8 cellular contexts compared by ENCODE assay signal in genomic region chr9:132354645-132355355, GRCh38. TPM values are rescaled to one million over a fixed set of nuclear protein-coding genes. Genes with fewer than 3 reads are reported as not detected.
A peak's percentile ranks its signal among the peaks of the same experiment; 100 is the strongest.
DNase-seq lines count a peak whose midpoint lies in the region; ATAC-seq and TF ChIP-seq lines count a peak whose summit lies in the region.

A gene with protein sequence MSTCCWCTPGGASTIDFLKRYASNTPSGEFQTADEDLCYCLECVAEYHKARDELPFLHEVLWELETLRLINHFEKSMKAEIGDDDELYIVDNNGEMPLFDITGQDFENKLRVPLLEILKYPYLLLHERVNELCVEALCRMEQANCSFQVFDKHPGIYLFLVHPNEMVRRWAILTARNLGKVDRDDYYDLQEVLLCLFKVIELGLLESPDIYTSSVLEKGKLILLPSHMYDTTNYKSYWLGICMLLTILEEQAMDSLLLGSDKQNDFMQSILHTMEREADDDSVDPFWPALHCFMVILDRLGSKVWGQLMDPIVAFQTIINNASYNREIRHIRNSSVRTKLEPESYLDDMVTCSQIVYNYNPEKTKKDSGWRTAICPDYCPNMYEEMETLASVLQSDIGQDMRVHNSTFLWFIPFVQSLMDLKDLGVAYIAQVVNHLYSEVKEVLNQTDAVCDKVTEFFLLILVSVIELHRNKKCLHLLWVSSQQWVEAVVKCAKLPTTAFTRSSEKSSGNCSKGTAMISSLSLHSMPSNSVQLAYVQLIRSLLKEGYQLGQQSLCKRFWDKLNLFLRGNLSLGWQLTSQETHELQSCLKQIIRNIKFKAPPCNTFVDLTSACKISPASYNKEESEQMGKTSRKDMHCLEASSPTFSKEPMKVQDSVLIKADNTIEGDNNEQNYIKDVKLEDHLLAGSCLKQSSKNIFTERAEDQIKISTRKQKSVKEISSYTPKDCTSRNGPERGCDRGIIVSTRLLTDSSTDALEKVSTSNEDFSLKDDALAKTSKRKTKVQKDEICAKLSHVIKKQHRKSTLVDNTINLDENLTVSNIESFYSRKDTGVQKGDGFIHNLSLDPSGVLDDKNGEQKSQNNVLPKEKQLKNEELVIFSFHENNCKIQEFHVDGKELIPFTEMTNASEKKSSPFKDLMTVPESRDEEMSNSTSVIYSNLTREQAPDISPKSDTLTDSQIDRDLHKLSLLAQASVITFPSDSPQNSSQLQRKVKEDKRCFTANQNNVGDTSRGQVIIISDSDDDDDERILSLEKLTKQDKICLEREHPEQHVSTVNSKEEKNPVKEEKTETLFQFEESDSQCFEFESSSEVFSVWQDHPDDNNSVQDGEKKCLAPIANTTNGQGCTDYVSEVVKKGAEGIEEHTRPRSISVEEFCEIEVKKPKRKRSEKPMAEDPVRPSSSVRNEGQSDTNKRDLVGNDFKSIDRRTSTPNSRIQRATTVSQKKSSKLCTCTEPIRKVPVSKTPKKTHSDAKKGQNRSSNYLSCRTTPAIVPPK (N-terminal part only) (minus strand): TSS chr9:132354986. CDS start chr9:132349428, 5,558 bp downstream.

- no peak for TF ChIP-seq CTCF in hepatocyte (IDR thresholded peaks at IDR 0.05; ENCODE audit: poor library complexity)

- WGBS in hepatocyte (ENCODE audit: low lambda C conversion rate, missing lambda C conversion rate) = under 1% methylated on average over 79 of the region's 82 CpGs
- 0 to 1% methylated on average over 58 to 82 of the region's 82 CpGs for WGBS in aorta, 2 donors

- H3K4me2 ChIP-seq in hepatocyte = peak within 1 kb of the TSS; percentile 92

- H3K9me2 ChIP-seq in hepatocyte (replicated peaks; ENCODE audit: insufficient read depth) = no peaks in the 10 kb centered on the region

- DNase-seq in NCI-H2081 treated with DMSO at 0.1 percent for 48 hours (lab: John Stamatoyannopoulos, UW) = peak; percentile 91
- peak; percentile 88 for DNase-seq in T1000 (lab: John Stamatoyannopoulos, UW)
- DNase-seq in astrocyte of the hippocampus (ENCODE audit: low read depth, low spot score) = peak; percentile 99
- peak; percentile 100 for DNase-seq in hepatocyte (ENCODE audit: low spot score)
- peak; percentile 83 for DNase-seq in renal cortical epithelial cell (ENCODE audit: low read depth)
- peak; percentile 98 to 99 for DNase-seq in aorta

- peaks cover 43% of the 10 kb centered on the region for H3K79me2 ChIP-seq in hepatocyte

- ATAC-seq in GM18519 (IDR thresholded peaks at IDR 0.05; ENCODE audit: low FRiP score, unreplicated experiment) (peak; percentile 66), HG03045 (IDR thresholded peaks at IDR 0.05; ENCODE audit: unreplicated experiment) (peak; percentile 89), aorta (ENCODE audit: low FRiP score) (peak; percentile 100)

- peak within 1 kb of the TSS; percentile 98 for H2AFZ ChIP-seq in hepatocyte

- H3K4me1 ChIP-seq in hepatocyte (ENCODE audit: insufficient read depth) = peaks cover 19% of the 10 kb centered on the region
- H3K4me1 ChIP-seq in aorta (ENCODE audit: control insufficient read depth in 1 of 2, insufficient read depth in 2 of 2, low read length in 2 of 2) = peaks cover 0 to 2% of the 10 kb centered on the region in 2 donors

- H3K9me3 ChIP-seq in hepatocyte (ENCODE audit: low read depth) (no peaks in the 10 kb centered on the region), aorta (ENCODE audit: control insufficient read depth, low read length) (no peaks in the 10 kb centered on the region)

- intact Hi-C loops in aorta (cut with DNase I) = no loop called here

- peak within 1 kb of the TSS; percentile 89 for H3K4me3 ChIP-seq in hepatocyte
- H3K4me3 ChIP-seq in aorta (ENCODE audit: low read length in 2 of 2) = peak within 1 kb of the TSS; percentile 80 to 97

- H3K27ac ChIP-seq in hepatocyte (peak within 1 kb of the TSS; percentile 94), aorta (ENCODE audit: low read depth in 1 of 2, low read length in 2 of 2) (peak within 1 kb of the TSS; percentile 36 to 47)

- H3K36me3 ChIP-seq in hepatocyte (replicated peaks; ENCODE audit: insufficient read depth, low read depth) = no peaks in the 10 kb centered on the region
- H3K36me3 ChIP-seq in aorta (ENCODE audit: control insufficient read depth in 1 of 2, insufficient read depth in 2 of 2, low read length in 1 of 2) = peaks cover 0 to 3% of the 10 kb centered on the region in 2 donors

- peaks cover 15% of the 10 kb centered on the region for H4K20me1 ChIP-seq in hepatocyte (ENCODE audit: insufficient read depth, poor library complexity, severe bottlenecking)

- no peaks in the 10 kb centered on the region for H3K27me3 ChIP-seq in hepatocyte
- H3K27me3 ChIP-seq in aorta (ENCODE audit: control insufficient read depth in 1 of 2, insufficient read depth in 2 of 2, low read length in 1 of 2) = no peaks in the 10 kb centered on the region

RNA-seq across cellular contexts. Expression of the gene that starts here (rescaled TPM):
- 49.5 and 61.0 TPM in 2 replicates for total RNA-seq in hepatocyte
- polyA plus RNA-seq in hepatocyte = 12.0 and 13.5 TPM in 2 replicates
- total RNA-seq in renal cortical epithelial cell = 73.5 and 87.4 TPM in 2 replicates
- 10 to 100 TPM; 53.0 to 67.9 TPM for total RNA-seq in aorta
- 10 to 100 TPM in 1 of 2 donors, 1 to 10 TPM in 1; 9.5 to 18.5 TPM for polyA plus RNA-seq in aorta

Comparison
In these comparisons a context has a peak if more than half of its experiments do, and no peak if none do; other contexts are left out.
1. Peak in every context shown above with its lines: DNase-seq, ATAC-seq, H3K4me3 ChIP-seq and H3K27ac ChIP-seq.